ENCODE assay signal across 21 cellular contexts in genomic region chr22:23925020-23925606, GRCh38. TPM values are rescaled to one million over a fixed set of nuclear protein-coding genes. Genes with fewer than 3 reads are reported as not detected.
DNase-seq lines count a peak whose midpoint lies in the region; ATAC-seq, FAIRE-seq and TF ChIP-seq lines count a peak whose summit lies in the region.
"Had no signal": no experiment of that assay in that cellular context is flagged by ENCODE, and none has a peak within 500 bp of the region (broad histone marks: within the 10 kb centered on the region; RNA-seq: fewer than 3 reads in every experiment).

No MANE protein-coding gene starts in this region.

- no peaks in the 10 kb centered on the region for H4K20me1 ChIP-seq in HepG2 (ENCODE audit: insufficient read depth, low read length)
- H4K20me1 ChIP-seq: BLaER1 treated with 17β-estradiol and CSF1 and Interleukin-3, amounts not matched to agents 10 nM and 100 nM had no signal

- in situ Hi-C loops in HepG2 (cut with HindIII; ENCODE audit: extremely low pct_ligation_motif_present, low pct_unique_long_range_greater_than_20kb): loop anchor here (5.0 kb wide), 1 partner anchor 42 kb away; the partner anchor contains the start of gene DDTL

- POLR2A ChIA-PET in HepG2 (lab: Yijun Ruan, JAX): no interaction called here

- H3K27ac ChIP-seq in HepG2 (ENCODE audit: extremely low read length, insufficient read depth, low read length): no peak overlapping the region
- no peak overlapping the region for H3K27ac ChIP-seq in right lobe of liver
- H3K27ac ChIP-seq in dorsolateral prefrontal cortex: no peak overlapping the region
- H3K27ac ChIP-seq: BLaER1 treated with 17β-estradiol and CSF1 and Interleukin-3, amounts not matched to agents 10 nM and 100 nM; GM23248 had no signal

- peaks cover under 1% of the 10 kb centered on the region; the same call in 1 of the 2 replicates for H3K9me3 ChIP-seq in HepG2 (ENCODE audit: low read length)
- H3K9me3 ChIP-seq in right lobe of liver: no peaks in the 10 kb centered on the region

- ATAC-seq in HepG2: no peak
- no peak for ATAC-seq in right lobe of liver
- ATAC-seq: Panc1, Right ventricle myocardium inferior had no signal

- TF ChIP-seq RAD21 in HepG2 (CRISPR knock-in tag; IDR thresholded peaks at IDR 0.05): no peak

- H3K36me3 ChIP-seq in HepG2 (replicated peaks in 1 of 2; ENCODE audit: control insufficient read depth in 1 of 2, insufficient read depth in 2 of 2, low read length in 2 of 2) (peaks cover 6 to 36% of the 10 kb centered on the region in 2 experiments), right lobe of liver (peaks cover 0 to 33% (median 10%) of the 10 kb centered on the region in 4 donors)

- DNase-seq in HepG2 (ENCODE audit: low spot score): peak; percentile 0
- DNase-seq in right lobe of liver: no peak
- peak; percentile 19 to 33 for DNase-seq in erythroblast (lab: John Stamatoyannopoulos, UW)
- no peak for DNase-seq in medulla oblongata (ENCODE audit: extremely low spot score)
- no peak for DNase-seq in dorsolateral prefrontal cortex
- no peak for DNase-seq in stimulated activated CD4-positive, alpha-beta T cell treated with anti-CD3 and anti-CD28 coated beads, Interleukin-4, amount 100 ng/mL, for 4 hours
- DNase-seq: CD8-positive, alpha-beta memory T cell; DND-41; GDM1; GM23248; HCEC 1CT; KBM-7; NCI-H146; NCI-H2081; NCI-H2227 treated with DMSO at 0.1 percent for 48 hours; NCI-H524 had no signal

- TF ChIP-seq EP300 in HepG2 (IDR thresholded peaks at IDR 0.05; ENCODE audit: low read depth in 2 of 2, low read length in 2 of 2) (no peak), HepG2 (CRISPR knock-in tag; IDR thresholded peaks at IDR 0.05; ENCODE audit: borderline replicate concordance) (no peak)

- H3K4me3 ChIP-seq in HepG2 (replicated peaks in 1 of 3; ENCODE audit: insufficient read depth in 1 of 3, low read depth in 2 of 3, low read length in 3 of 3) (no peak overlapping the region), right lobe of liver (no peak overlapping the region), dorsolateral prefrontal cortex (no peak overlapping the region)
- H3K4me3 ChIP-seq: BLaER1 treated with 17β-estradiol and CSF1 and Interleukin-3, amounts not matched to agents 10 nM and 100 nM; GM23248 had no signal

- no peak overlapping the region for H2AFZ ChIP-seq in HepG2 (ENCODE audit: low read length)
- H2AFZ ChIP-seq: GM23248 had no signal

- TF ChIP-seq CTCF in HepG2 (CRISPR knock-in tag; IDR thresholded peaks at IDR 0.05) (no peak), right lobe of liver (IDR thresholded peaks at IDR 0.05) (no peak), dorsolateral prefrontal cortex (IDR thresholded peaks at IDR 0.05 in 54 of 56, conservative IDR thresholded peaks at IDR 0.05 in 2 of 56; ENCODE audit: low read depth in 1 of 56, partially characterized antibody in 56 of 56) (no peak)

- CTCF ChIA-PET in HepG2 (lab: Yijun Ruan, JAX; ENCODE audit: low intra/inter-chr PET ratio, low total read pairs): no interaction called here

- intact Hi-C loops in HepG2 (cut with micrococcal nuclease; ENCODE audit: unreplicated experiment): no loop called here
- intact Hi-C loops in right lobe of liver (cut with DNase I): no loop called here
- intact Hi-C loops in dorsolateral prefrontal cortex (cut with DNase I): loop anchor here in 1 of 2 donors (5.0 kb wide), 1 partner anchor 47 kb away; the partner anchor contains the start of gene DDT

- WGBS in HepG2 (ENCODE audit: low lambda C conversion rate): 94% methylated on average over 5 of the region's 6 CpGs
- WGBS in right lobe of liver (ENCODE audit: insufficient coverage, low coverage, low lambda C conversion rate, missing lambda C conversion rate): 100% methylated on average over 4 of the region's 6 CpGs

- no peak for TF ChIP-seq POLR2A in HepG2 (IDR thresholded peaks at IDR 0.05; ENCODE audit: insufficient read depth in 1 of 2, low read depth in 2 of 2, low read length in 2 of 2)
- TF ChIP-seq POLR2A in right lobe of liver (IDR thresholded peaks at IDR 0.05): no peak
- TF ChIP-seq POLR2A in erythroblast (IDR thresholded peaks at IDR 0.05; ENCODE audit: low read length): no peak

- FAIRE-seq in HepG2 (lab: Jason Lieb, UNC): no peak
- FAIRE-seq: GM12892 had no signal

- H3K9ac ChIP-seq in HepG2 (ENCODE audit: insufficient read depth, low read depth, low read length): no peak overlapping the region
- H3K9ac ChIP-seq: BLaER1 treated with 17β-estradiol and CSF1 and Interleukin-3, amounts not matched to agents 10 nM and 100 nM; GM23248 had no signal

- no peak overlapping the region for H3K4me2 ChIP-seq in HepG2 (ENCODE audit: low read depth, low read length)
- H3K4me2 ChIP-seq: BLaER1 treated with 17β-estradiol and CSF1 and Interleukin-3, amounts not matched to agents 10 nM and 100 nM had no signal

- H3K79me2 ChIP-seq in HepG2 (ENCODE audit: insufficient read depth, low read length): no peaks in the 10 kb centered on the region

- peaks cover 30% of the 10 kb centered on the region for H3K4me1 ChIP-seq in HepG2 (ENCODE audit: insufficient read depth, low read length)
- peaks cover 0 to 3% (median 0%) of the 10 kb centered on the region in 4 donors for H3K4me1 ChIP-seq in right lobe of liver

- no TSS peak for BruUV-seq in HepG2 (replicated peaks; lab: Mats Ljungman, UMichigan)

- H3K27me3 ChIP-seq in HepG2 (ENCODE audit: control insufficient read depth in 1 of 2, insufficient read depth in 2 of 2, low read length in 2 of 2) (no peaks in the 10 kb centered on the region), right lobe of liver (no peaks in the 10 kb centered on the region), dorsolateral prefrontal cortex (no peaks in the 10 kb centered on the region)
- H3K27me3 ChIP-seq: BLaER1 treated with 17β-estradiol and CSF1 and Interleukin-3, amounts not matched to agents 10 nM and 100 nM had no signal

RNA-seq across cellular contexts. Expression of gene MIF, which starts 30.9 kb away (rescaled TPM):
- total RNA-seq in HepG2 (2016; rRNA removed; fragmentation: Illumina TruSeq; extraction: Trizol) (537 and 634 TPM in 2 replicates), right lobe of liver (100 to 1,000 TPM in 5 of 6 experiments, 10 to 100 TPM in 1; 79.4 to 561 (median 307) TPM), dorsolateral prefrontal cortex (100 to 1,000 TPM; 175 to 552 (median 413) TPM)
- 570 and 829 TPM in 2 replicates for total RNA-seq in HepG2 (2016; cell fraction: cytosol; rRNA removed; fragmentation: Illumina TruSeq; extraction: Trizol; ENCODE audit: low read depth)
- total RNA-seq in HepG2 (2016; cell fraction: insoluble cytoplasmic fraction; rRNA removed; fragmentation: Illumina TruSeq; extraction: Trizol): 593 and 629 TPM in 2 replicates
- 414 and 621 TPM in 2 replicates for total RNA-seq in HepG2 (2016; cell fraction: membrane; rRNA removed; fragmentation: Illumina TruSeq; extraction: Trizol)
- total RNA-seq in HepG2 (2016; cell fraction: nucleus; rRNA removed; fragmentation: Illumina TruSeq; extraction: Trizol): 204 and 221 TPM in 2 replicates
- polyA plus RNA-seq in HepG2 (2011; rRNA removed): 675 and 735 TPM in 2 replicates
- polyA plus RNA-seq in HepG2 (2011; cell fraction: cytosol; rRNA removed): 339 and 935 TPM in 2 replicates
- 393 and 522 TPM in 2 replicates for polyA plus RNA-seq in HepG2 (2011; cell fraction: nucleus; rRNA removed)
- 517 and 606 TPM in 2 replicates for polyA plus RNA-seq in HepG2 (2012)
- polyA plus RNA-seq in HepG2 (2016; cell fraction: cytosol; fragmentation: Illumina TruSeq; extraction: Trizol; ENCODE audit: low read depth): 534 and 721 TPM in 2 replicates
- polyA plus RNA-seq in HepG2 (2016; cell fraction: insoluble cytoplasmic fraction; fragmentation: Illumina TruSeq; extraction: Trizol; ENCODE audit: low read depth): 399 and 403 TPM in 2 replicates
- 347 and 448 TPM in 2 replicates for polyA plus RNA-seq in HepG2 (2016; cell fraction: membrane; fragmentation: Illumina TruSeq; extraction: Trizol; ENCODE audit: low read depth)
- 271 and 272 TPM in 2 replicates for polyA plus RNA-seq in HepG2 (2016; cell fraction: nucleus; fragmentation: Illumina TruSeq; extraction: Trizol; ENCODE audit: insufficient read depth, low read depth)
- polyA minus RNA-seq in HepG2 (2011; rRNA and poly(A)+ RNA removed; ENCODE audit: low replicate concordance): 92.9 and 418 TPM in 2 replicates
- polyA minus RNA-seq in HepG2 (2011; cell fraction: cytosol; rRNA and poly(A)+ RNA removed): 359 and 483 TPM in 2 replicates
- polyA minus RNA-seq in HepG2 (2011; cell fraction: nucleus; rRNA and poly(A)+ RNA removed): 37.5 and 61.4 TPM in 2 replicates

RNA-seq across cellular contexts. Expression of gene GSTT2B, which starts 35.9 kb away (rescaled TPM):
- total RNA-seq in HepG2 (2016; rRNA removed; fragmentation: Illumina TruSeq; extraction: Trizol) (0.53 and 1.5 TPM in 2 replicates), right lobe of liver (10 to 100 TPM in 2 of 6 experiments, 1 to 10 TPM in 2, under 1 TPM in 1, not detected in 1; 0.50 to 23.7 (median 3.4) TPM), dorsolateral prefrontal cortex (10 to 100 TPM in 91 of 120 experiments, 1 to 10 TPM in 28, not detected in 1; 2.3 to 55.6 (median 17.1) TPM)
- total RNA-seq in HepG2 (2016; cell fraction: cytosol; rRNA removed; fragmentation: Illumina TruSeq; extraction: Trizol; ENCODE audit: low read depth): 0.26 and 0.51 TPM in 2 replicates
- 0.62 and 1.2 TPM in 2 replicates for total RNA-seq in HepG2 (2016; cell fraction: insoluble cytoplasmic fraction; rRNA removed; fragmentation: Illumina TruSeq; extraction: Trizol)
- 0.45 and 0.74 TPM in 2 replicates for total RNA-seq in HepG2 (2016; cell fraction: membrane; rRNA removed; fragmentation: Illumina TruSeq; extraction: Trizol)
- total RNA-seq in HepG2 (2016; cell fraction: nucleus; rRNA removed; fragmentation: Illumina TruSeq; extraction: Trizol): 1.4 and 1.9 TPM in 2 replicates
- 3.6 and 3.9 TPM in 2 replicates for polyA plus RNA-seq in HepG2 (2011; rRNA removed)
- polyA plus RNA-seq in HepG2 (2011; cell fraction: cytosol; rRNA removed): 1.3 and 1.4 TPM in 2 replicates
- 20.9 and 22.8 TPM in 2 replicates for polyA plus RNA-seq in HepG2 (2011; cell fraction: nucleus; rRNA removed)
- 1.5 and 1.7 TPM in 2 replicates for polyA plus RNA-seq in HepG2 (2012)
- polyA plus RNA-seq in HepG2 (2016; cell fraction: cytosol; fragmentation: Illumina TruSeq; extraction: Trizol; ENCODE audit: low read depth): 0.50 and 0.52 TPM in 2 replicates
- 0.84 and 1.0 TPM in 2 replicates for polyA plus RNA-seq in HepG2 (2016; cell fraction: insoluble cytoplasmic fraction; fragmentation: Illumina TruSeq; extraction: Trizol; ENCODE audit: low read depth)
- polyA plus RNA-seq in HepG2 (2016; cell fraction: membrane; fragmentation: Illumina TruSeq; extraction: Trizol; ENCODE audit: low read depth): 0.49 and 0.61 TPM in 2 replicates
- 6.7 and 7.2 TPM in 2 replicates for polyA plus RNA-seq in HepG2 (2016; cell fraction: nucleus; fragmentation: Illumina TruSeq; extraction: Trizol; ENCODE audit: insufficient read depth, low read depth)
- polyA minus RNA-seq in HepG2 (2011; rRNA and poly(A)+ RNA removed; ENCODE audit: low replicate concordance): 0.26 and 16.4 TPM in 2 replicates
- 0.79 TPM in 1 of 2 replicates, not detected in the other for polyA minus RNA-seq in HepG2 (2011; cell fraction: cytosol; rRNA and poly(A)+ RNA removed)
- polyA minus RNA-seq in HepG2 (2011; cell fraction: nucleus; rRNA and poly(A)+ RNA removed): 0.75 and 1.4 TPM in 2 replicates
- total RNA-seq: CD8-positive, alpha-beta memory T cell had no signal
- polyA plus RNA-seq: CD8-positive, alpha-beta memory T cell had no signal

RNA-seq across cellular contexts. Expression of gene DDTL, which starts 41.6 kb away (rescaled TPM):
- 0.31 TPM in 1 of 2 replicates, not detected in the other for total RNA-seq in HepG2 (2016; rRNA removed; fragmentation: Illumina TruSeq; extraction: Trizol)
- 0.30 TPM in 1 of 2 replicates, not detected in the other for total RNA-seq in HepG2 (2016; cell fraction: cytosol; rRNA removed; fragmentation: Illumina TruSeq; extraction: Trizol; ENCODE audit: low read depth)
- total RNA-seq in HepG2 (2016; cell fraction: insoluble cytoplasmic fraction; rRNA removed; fragmentation: Illumina TruSeq; extraction: Trizol): 0.13 and 0.26 TPM in 2 replicates
- total RNA-seq in HepG2 (2016; cell fraction: membrane; rRNA removed; fragmentation: Illumina TruSeq; extraction: Trizol): 0.28 TPM in 1 of 2 replicates, not detected in the other
- total RNA-seq in HepG2 (2016; cell fraction: nucleus; rRNA removed; fragmentation: Illumina TruSeq; extraction: Trizol): 0.28 TPM in 1 of 2 replicates, not detected in the other
- 0.07 TPM in 1 of 2 replicates, not detected in the other for polyA plus RNA-seq in HepG2 (2011; rRNA removed)
- not detected in 2 replicates for polyA plus RNA-seq in HepG2 (2011; cell fraction: cytosol; rRNA removed)
- polyA plus RNA-seq in HepG2 (2011; cell fraction: nucleus; rRNA removed): 0.10 TPM in 1 of 2 replicates, not detected in the other
- polyA plus RNA-seq in HepG2 (2012): 4.9 and 5.3 TPM in 2 replicates
- 0.10 TPM in 1 of 2 replicates, not detected in the other for polyA plus RNA-seq in HepG2 (2016; cell fraction: cytosol; fragmentation: Illumina TruSeq; extraction: Trizol; ENCODE audit: low read depth)
- polyA plus RNA-seq in HepG2 (2016; cell fraction: insoluble cytoplasmic fraction; fragmentation: Illumina TruSeq; extraction: Trizol; ENCODE audit: low read depth): 0.23 TPM in 1 of 2 replicates, not detected in the other
- not detected in 2 replicates for polyA plus RNA-seq in HepG2 (2016; cell fraction: membrane; fragmentation: Illumina TruSeq; extraction: Trizol; ENCODE audit: low read depth)
- polyA plus RNA-seq in HepG2 (2016; cell fraction: nucleus; fragmentation: Illumina TruSeq; extraction: Trizol; ENCODE audit: insufficient read depth, low read depth): not detected in 2 replicates
- polyA minus RNA-seq in HepG2 (2011; rRNA and poly(A)+ RNA removed; ENCODE audit: low replicate concordance): 0.22 and 11.7 TPM in 2 replicates
- not detected in 2 replicates for polyA minus RNA-seq in HepG2 (2011; cell fraction: cytosol; rRNA and poly(A)+ RNA removed)
- polyA minus RNA-seq in HepG2 (2011; cell fraction: nucleus; rRNA and poly(A)+ RNA removed): not detected in 2 replicates
- total RNA-seq in right lobe of liver: 1 to 10 TPM in 2 of 6 experiments, not detected in 4; 3.5 to 7.1 TPM
- total RNA-seq in dorsolateral prefrontal cortex: 1 to 10 TPM in 69 of 120 experiments, under 1 TPM in 4, not detected in 47; 0.30 to 5.3 (median 2.0) TPM
- total RNA-seq: CD8-positive, alpha-beta memory T cell; GM23248 had no signal

RNA-seq across cellular contexts. Expression of gene DDT, which starts 49.1 kb away (rescaled TPM):
- total RNA-seq in HepG2 (2016; rRNA removed; fragmentation: Illumina TruSeq; extraction: Trizol): 120 and 143 TPM in 2 replicates
- 60.4 and 70.3 TPM in 2 replicates for total RNA-seq in HepG2 (2016; cell fraction: cytosol; rRNA removed; fragmentation: Illumina TruSeq; extraction: Trizol; ENCODE audit: low read depth)
- total RNA-seq in HepG2 (2016; cell fraction: insoluble cytoplasmic fraction; rRNA removed; fragmentation: Illumina TruSeq; extraction: Trizol): 129 and 145 TPM in 2 replicates
- total RNA-seq in HepG2 (2016; cell fraction: membrane; rRNA removed; fragmentation: Illumina TruSeq; extraction: Trizol): 63.1 and 70.2 TPM in 2 replicates
- 47.8 and 63.8 TPM in 2 replicates for total RNA-seq in HepG2 (2016; cell fraction: nucleus; rRNA removed; fragmentation: Illumina TruSeq; extraction: Trizol)
- polyA plus RNA-seq in HepG2 (2011; rRNA removed): 159 and 181 TPM in 2 replicates
- polyA plus RNA-seq in HepG2 (2011; cell fraction: cytosol; rRNA removed): 124 and 244 TPM in 2 replicates
- 150 and 188 TPM in 2 replicates for polyA plus RNA-seq in HepG2 (2011; cell fraction: nucleus; rRNA removed)
- 66.3 and 104 TPM in 2 replicates for polyA plus RNA-seq in HepG2 (2012)
- 67.3 and 70.6 TPM in 2 replicates for polyA plus RNA-seq in HepG2 (2016; cell fraction: cytosol; fragmentation: Illumina TruSeq; extraction: Trizol; ENCODE audit: low read depth)
- 125 and 141 TPM in 2 replicates for polyA plus RNA-seq in HepG2 (2016; cell fraction: insoluble cytoplasmic fraction; fragmentation: Illumina TruSeq; extraction: Trizol; ENCODE audit: low read depth)
- polyA plus RNA-seq in HepG2 (2016; cell fraction: membrane; fragmentation: Illumina TruSeq; extraction: Trizol; ENCODE audit: low read depth): 61.9 and 66.8 TPM in 2 replicates
- 98.1 and 122 TPM in 2 replicates for polyA plus RNA-seq in HepG2 (2016; cell fraction: nucleus; fragmentation: Illumina TruSeq; extraction: Trizol; ENCODE audit: insufficient read depth, low read depth)
- 36.0 and 80.8 TPM in 2 replicates for polyA minus RNA-seq in HepG2 (2011; rRNA and poly(A)+ RNA removed; ENCODE audit: low replicate concordance)
- polyA minus RNA-seq in HepG2 (2011; cell fraction: cytosol; rRNA and poly(A)+ RNA removed): 35.0 and 38.4 TPM in 2 replicates
- 27.8 and 28.0 TPM in 2 replicates for polyA minus RNA-seq in HepG2 (2011; cell fraction: nucleus; rRNA and poly(A)+ RNA removed)
- total RNA-seq in right lobe of liver: 100 to 1,000 TPM; 198 to 587 (median 295) TPM
- total RNA-seq in dorsolateral prefrontal cortex: 100 to 1,000 TPM in 8 of 120 experiments, 10 to 100 TPM in 112; 44.8 to 112 (median 76.1) TPM

RNA-seq across cellular contexts. Expression of gene GSTT2, which starts 54.8 kb away (rescaled TPM):
- not detected in 2 replicates for total RNA-seq in HepG2 (2016; rRNA removed; fragmentation: Illumina TruSeq; extraction: Trizol)
- not detected in 2 replicates for total RNA-seq in HepG2 (2016; cell fraction: cytosol; rRNA removed; fragmentation: Illumina TruSeq; extraction: Trizol; ENCODE audit: low read depth)
- total RNA-seq in HepG2 (2016; cell fraction: insoluble cytoplasmic fraction; rRNA removed; fragmentation: Illumina TruSeq; extraction: Trizol): not detected in 2 replicates
- not detected in 2 replicates for total RNA-seq in HepG2 (2016; cell fraction: membrane; rRNA removed; fragmentation: Illumina TruSeq; extraction: Trizol)
- total RNA-seq in HepG2 (2016; cell fraction: nucleus; rRNA removed; fragmentation: Illumina TruSeq; extraction: Trizol): not detected in 2 replicates
- not detected in 2 replicates for polyA plus RNA-seq in HepG2 (2011; rRNA removed)
- not detected in 2 replicates for polyA plus RNA-seq in HepG2 (2011; cell fraction: cytosol; rRNA removed)
- polyA plus RNA-seq in HepG2 (2011; cell fraction: nucleus; rRNA removed): 0.21 and 0.71 TPM in 2 replicates
- 0.21 TPM in 1 of 2 replicates, not detected in the other for polyA plus RNA-seq in HepG2 (2012)
- polyA plus RNA-seq in HepG2 (2016; cell fraction: cytosol; fragmentation: Illumina TruSeq; extraction: Trizol; ENCODE audit: low read depth): not detected in 2 replicates
- not detected in 2 replicates for polyA plus RNA-seq in HepG2 (2016; cell fraction: insoluble cytoplasmic fraction; fragmentation: Illumina TruSeq; extraction: Trizol; ENCODE audit: low read depth)
- polyA plus RNA-seq in HepG2 (2016; cell fraction: membrane; fragmentation: Illumina TruSeq; extraction: Trizol; ENCODE audit: low read depth): not detected in 2 replicates
- polyA plus RNA-seq in HepG2 (2016; cell fraction: nucleus; fragmentation: Illumina TruSeq; extraction: Trizol; ENCODE audit: insufficient read depth, low read depth): 0.45 TPM in 1 of 2 replicates, not detected in the other
- not detected in 2 replicates for polyA minus RNA-seq in HepG2 (2011; rRNA and poly(A)+ RNA removed; ENCODE audit: low replicate concordance)
- polyA minus RNA-seq in HepG2 (2011; cell fraction: cytosol; rRNA and poly(A)+ RNA removed): not detected in 2 replicates
- not detected in 2 replicates for polyA minus RNA-seq in HepG2 (2011; cell fraction: nucleus; rRNA and poly(A)+ RNA removed)
- under 1 TPM in 1 of 6 experiments, not detected in 5; 0.76 TPM for total RNA-seq in right lobe of liver
- 1 to 10 TPM in 35 of 120 experiments, under 1 TPM in 11, not detected in 74; 0.62 to 7.9 (median 1.5) TPM for total RNA-seq in dorsolateral prefrontal cortex
- total RNA-seq: A172; CD8-positive, alpha-beta memory T cell; Right ventricle myocardium inferior had no signal
- polyA plus RNA-seq: CD8-positive, alpha-beta memory T cell had no signal

Comparison
In these comparisons a context has a peak if more than half of its experiments do, and no peak if none do; other contexts are left out.
1. DNase-seq: peak in HepG2 (single experiment) and erythroblast (2 of 2); none in right lobe of liver (0 of 3), medulla oblongata (single experiment), dorsolateral prefrontal cortex (0 of 10) and stimulated activated CD4-positive, alpha-beta T cell treated with anti-CD3 and anti-CD28 coated beads, Interleukin-4, amount 100 ng/mL, for 4 hours (0 of 2).